ENCODE assay signal across 18 cellular contexts in the genomic region with DNA sequence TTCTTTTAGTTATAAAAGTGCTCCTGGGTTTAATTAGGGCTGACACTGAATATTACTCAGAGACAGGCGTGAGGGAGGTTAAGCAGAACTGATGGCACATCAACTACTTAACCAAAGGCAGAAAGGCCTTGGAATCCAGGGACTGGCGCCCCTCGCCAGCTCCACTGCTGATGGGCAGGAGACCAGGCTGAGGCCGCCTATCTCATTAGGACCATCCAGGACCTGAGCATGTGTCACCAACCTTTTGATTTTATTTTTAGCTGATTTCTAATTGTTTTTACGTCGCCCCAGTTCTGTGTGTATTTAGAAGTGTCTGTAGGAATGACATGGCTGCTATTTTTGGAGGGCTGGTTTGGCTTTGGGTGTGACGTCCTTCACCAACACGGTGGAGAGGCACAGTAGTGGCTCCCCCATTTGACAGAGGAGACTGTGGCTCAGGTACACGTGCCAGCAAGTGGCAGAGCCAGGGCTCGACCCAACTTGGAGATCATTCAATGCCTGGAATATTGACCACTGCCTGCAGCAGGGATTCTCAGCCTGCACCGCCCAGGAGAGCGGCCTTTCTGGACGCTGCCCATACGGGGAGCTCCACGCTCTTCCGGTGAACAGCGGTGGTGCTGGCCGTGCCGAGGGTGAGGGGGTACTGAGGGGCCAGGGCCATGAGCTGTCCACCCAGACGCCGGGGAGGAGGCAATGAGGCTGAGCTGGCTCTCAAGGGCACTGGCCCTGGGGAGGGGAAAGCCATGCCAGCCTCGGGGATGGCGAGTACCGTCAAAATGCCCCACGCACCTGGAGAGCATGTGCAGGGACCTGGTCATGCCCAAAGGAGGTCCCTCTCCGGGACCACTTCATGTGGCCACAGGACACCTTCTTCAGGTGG.
A peak's percentile ranks its signal among the peaks of the same experiment; 100 is the strongest.
DNase-seq lines count a peak whose midpoint lies in the region; ATAC-seq and TF ChIP-seq lines count a peak whose summit lies in the region.
"Had no signal": no experiment of that assay in that cellular context is flagged by ENCODE, and none has a peak within 500 bp of the region (broad histone marks: within the 10 kb centered on the region; RNA-seq: fewer than 3 reads in every experiment).

No MANE protein-coding gene starts in this region.

- H3K27me3 ChIP-seq in esophagus muscularis mucosa (no peaks in the 10 kb centered on the region), right cardiac atrium (ENCODE audit: control insufficient read depth, insufficient read depth) (no peaks in the 10 kb centered on the region), psoas muscle (ENCODE audit: insufficient read depth in 3 of 3, low read length in 2 of 3) (peaks cover 0 to 15% (median 0%) of the 10 kb centered on the region in 3 donors), ascending aorta (no peaks in the 10 kb centered on the region)
- H3K27me3 ChIP-seq: BLaER1 had no signal

- H3K27ac ChIP-seq in esophagus muscularis mucosa (replicated peaks in 1 of 4) (peak overlapping the region in 3 of 4 donors; percentile 3 to 19 (median 16)), right cardiac atrium (ENCODE audit: low read length) (no peak overlapping the region), psoas muscle (no peak overlapping the region), ascending aorta (no peak overlapping the region)
- H3K27ac ChIP-seq: BLaER1, KMS-11 had no signal

- ATAC-seq in right cardiac atrium (peak; percentile 36 to 58), psoas muscle (peak in 3 of 4 donors; percentile 51 to 66 (median 56)), GM21723 (IDR thresholded peaks at IDR 0.05; ENCODE audit: unreplicated experiment) (no peak)
- ATAC-seq: CD8-positive, alpha-beta T cell had no signal

- no peak for TF ChIP-seq EP300 in esophagus muscularis mucosa (IDR thresholded peaks at IDR 0.05)

- DNase-seq in GM13976 (ENCODE audit: low spot score) (peak; percentile 3), esophagus muscularis mucosa (ENCODE audit: extremely low spot score) (peak; percentile 86), right cardiac atrium (no peak), psoas muscle (no peak), Ammon's horn (ENCODE audit: low spot score) (no peak), ascending aorta (ENCODE audit: low spot score in 2 of 2) (no peak), ureter (ENCODE audit: low spot score) (no peak)
- DNase-seq: Calu3; CD8-positive, alpha-beta T cell; NCI-H1092 treated with DMSO at 0.1 percent for 48 hours; NCI-H1436 treated with DMSO at 0.1 percent for 48 hours; NCI-H1930; NCI-H345; NCI-H526; SHP77 had no signal

- in situ Hi-C loops in GM13976 (cut with MboI; ENCODE audit: low sequenced_read_pairs, unreplicated experiment) = no loop called here

- H3K9me3 ChIP-seq in esophagus muscularis mucosa = no peaks in the 10 kb centered on the region
- no peaks in the 10 kb centered on the region for H3K9me3 ChIP-seq in right cardiac atrium (ENCODE audit: control insufficient read depth, low read length)
- H3K9me3 ChIP-seq in psoas muscle = no peaks in the 10 kb centered on the region
- no peaks in the 10 kb centered on the region for H3K9me3 ChIP-seq in ascending aorta

- TF ChIP-seq POLR2A in esophagus muscularis mucosa (IDR thresholded peaks at IDR 0.05; ENCODE audit: low read depth) = no peak

- intact Hi-C loops in esophagus muscularis mucosa (cut with DNase I) (no loop called here), right cardiac atrium (cut with DNase I) (no loop called here), psoas muscle (cut with DNase I) (no loop called here), ascending aorta (cut with DNase I) (no loop called here)

- 71% methylated on average over 6 of the region's 26 CpGs for WGBS in esophagus muscularis mucosa
- whole genome bisulfite sequencing in right cardiac atrium = 84% methylated on average over 26 of the region's 26 CpGs
- 81 to 84% (median 81%) methylated on average over 26 of the region's 26 CpGs for WGBS in psoas muscle, 3 donors

- H3K4me3 ChIP-seq in esophagus muscularis mucosa = no peak overlapping the region
- H3K4me3 ChIP-seq in right cardiac atrium (ENCODE audit: low read length) = no peak overlapping the region
- no peak overlapping the region for H3K4me3 ChIP-seq in psoas muscle
- H3K4me3 ChIP-seq in ascending aorta = no peak overlapping the region
- H3K4me3 ChIP-seq: BLaER1 had no signal

- no peaks in the 10 kb centered on the region for H3K36me3 ChIP-seq in esophagus muscularis mucosa
- H3K36me3 ChIP-seq in psoas muscle (ENCODE audit: insufficient read depth in 1 of 2, low read depth in 1 of 2) = no peaks in the 10 kb centered on the region
- H3K36me3 ChIP-seq in ascending aorta = no peaks in the 10 kb centered on the region
- H3K36me3 ChIP-seq: BLaER1 had no signal

- TF ChIP-seq CTCF in GM13976 (IDR thresholded peaks at IDR 0.05; ENCODE audit: borderline replicate concordance, control extremely low read depth, extremely low read depth, insufficient read depth, missing control alignments) (no peak), esophagus muscularis mucosa (IDR thresholded peaks at IDR 0.05) (no peak), psoas muscle (IDR thresholded peaks at IDR 0.05) (no peak), ascending aorta (IDR thresholded peaks at IDR 0.05) (no peak)

- H3K4me1 ChIP-seq in esophagus muscularis mucosa (no peaks in the 10 kb centered on the region), right cardiac atrium (ENCODE audit: control insufficient read depth, insufficient read depth, low read length) (no peaks in the 10 kb centered on the region), psoas muscle (no peaks in the 10 kb centered on the region), ascending aorta (no peaks in the 10 kb centered on the region)

Comparison
In these comparisons a context has a peak if more than half of its experiments do, and no peak if none do; other contexts are left out.
1. DNase-seq: peak in GM13976 (single experiment) and esophagus muscularis mucosa (single experiment); none in right cardiac atrium (0 of 3), psoas muscle (0 of 2), Ammon's horn (single experiment), ascending aorta (0 of 2) and ureter (single experiment).
2. H3K27ac ChIP-seq: peak in esophagus muscularis mucosa (3 of 4); none in right cardiac atrium (single experiment), psoas muscle (single experiment) and ascending aorta (0 of 2).